25 cellular contexts compared by ENCODE assay signal in genomic region chr7:37218956-37219355, GRCh38.
DNase-seq lines count a peak whose midpoint lies in the region; ATAC-seq and TF ChIP-seq lines count a peak whose summit lies in the region.
"Had no signal": no experiment of that assay in that cellular context is flagged by ENCODE, and none has a peak within 500 bp of the region (broad histone marks: within the 10 kb centered on the region; RNA-seq: fewer than 3 reads in every experiment).

No MANE protein-coding gene starts in this region.

- H3K36me3 ChIP-seq in left lung (peaks cover 0 to 20% of the 10 kb centered on the region in 2 donors), tibial nerve (peaks cover 0 to 23% (median 0%) of the 10 kb centered on the region in 3 donors)
- H3K36me3 ChIP-seq in effector memory CD4-positive, alpha-beta T cell (ENCODE audit: control insufficient read depth, insufficient read depth, low read length) = peaks cover 24% of the 10 kb centered on the region
- H3K36me3 ChIP-seq: vagina had no signal

- no peaks in the 10 kb centered on the region for H3K9me3 Mint-ChIP-seq in activated naive CD8-positive, alpha-beta T cell (ENCODE audit: low read depth)
- H3K9me3 Mint-ChIP-seq in activated naive CD8-positive, alpha-beta T cell treated with anti-CD3 and anti-CD28 coated beads, Interleukin-2, amount 50 U/mL, for 24 hours = no peaks in the 10 kb centered on the region
- no peaks in the 10 kb centered on the region for H3K9me3 Mint-ChIP-seq in activated T-helper 2 cell treated with anti-CD3 and anti-CD28 coated beads, Interferon-gamma antibody, Interleukin-2, Interleukin-4, amounts not matched to agents 10 μg/mL and 5 μg/mL and 100 μg/mL, durations not matched to agents 14 hours and 24 hours and 36 hours

- no peak for TF ChIP-seq POLR2A in tibial nerve (IDR thresholded peaks at IDR 0.05)

- intact Hi-C loops in activated T-helper 2 cell treated with anti-CD3 and anti-CD28 coated beads, Interferon-gamma antibody, Interleukin-2, Interleukin-4, amounts not matched to agents 10 μg/mL and 5 μg/mL and 100 μg/mL, durations not matched to agents 14 hours and 24 hours and 36 hours (cut with micrococcal nuclease) = no loop called here
- intact Hi-C loops in left lung (cut with DNase I) = loop anchor here in 1 of 2 donors (10.0 kb wide), 1 partner anchor 136 kb away; no protein-coding TSS in a partner anchor

- H3K4me3 ChIP-seq in left lung = no peak overlapping the region
- no peak overlapping the region for H3K4me3 ChIP-seq in tibial nerve
- no peak overlapping the region for H3K4me3 ChIP-seq in effector memory CD4-positive, alpha-beta T cell (ENCODE audit: insufficient read depth, low read depth, low read length, poor library complexity, severe bottlenecking)
- H3K4me3 ChIP-seq: GM12878, GM23248, vagina had no signal

- peak overlapping the region in 1 of 2 donors; percentile 35 for H3K27ac ChIP-seq in left lung
- peak overlapping the region in 3 of 4 donors; percentile 4 to 74 (median 55) for H3K27ac ChIP-seq in tibial nerve
- H3K27ac ChIP-seq in effector memory CD4-positive, alpha-beta T cell (ENCODE audit: insufficient read depth, low read length, poor library complexity, severe bottlenecking) = no peak overlapping the region
- H3K27ac ChIP-seq: GM23248, RWPE1, vagina had no signal

- H3K27ac Mint-ChIP-seq in activated naive CD8-positive, alpha-beta T cell = peak overlapping the region; percentile 3
- H3K27ac Mint-ChIP-seq in activated naive CD8-positive, alpha-beta T cell treated with anti-CD3 and anti-CD28 coated beads, Interleukin-2, amount 50 U/mL, for 24 hours = no peak overlapping the region
- peak overlapping the region; percentile 48 for H3K27ac Mint-ChIP-seq in activated T-helper 2 cell treated with anti-CD3 and anti-CD28 coated beads, Interferon-gamma antibody, Interleukin-2, Interleukin-4, amounts not matched to agents 10 μg/mL and 5 μg/mL and 100 μg/mL, durations not matched to agents 14 hours and 24 hours and 36 hours

- H3K4me1 ChIP-seq in left lung (peaks cover 0 to 25% of the 10 kb centered on the region in 2 donors), tibial nerve (peaks cover 0 to 42% (median 16%) of the 10 kb centered on the region in 4 donors)
- no peaks in the 10 kb centered on the region for H3K4me1 ChIP-seq in effector memory CD4-positive, alpha-beta T cell (ENCODE audit: control insufficient read depth, insufficient read depth, low read length, poor library complexity, severe bottlenecking)
- H3K4me1 ChIP-seq: vagina had no signal

- H3K4me3 Mint-ChIP-seq in activated naive CD8-positive, alpha-beta T cell = no peak overlapping the region
- no peak overlapping the region for H3K4me3 Mint-ChIP-seq in activated naive CD8-positive, alpha-beta T cell treated with anti-CD3 and anti-CD28 coated beads, Interleukin-2, amount 50 U/mL, for 24 hours
- H3K4me3 Mint-ChIP-seq in activated T-helper 2 cell treated with anti-CD3 and anti-CD28 coated beads, Interferon-gamma antibody, Interleukin-2, Interleukin-4, amounts not matched to agents 10 μg/mL and 5 μg/mL and 100 μg/mL, durations not matched to agents 14 hours and 24 hours and 36 hours (ENCODE audit: low read depth) = no peak overlapping the region

- no peak for TF ChIP-seq CTCF in left lung (IDR thresholded peaks at IDR 0.05)
- no peak for TF ChIP-seq CTCF in tibial nerve (IDR thresholded peaks at IDR 0.05)

- no peak for ATAC-seq in activated naive CD8-positive, alpha-beta T cell treated with anti-CD3 and anti-CD28 coated beads, Interleukin-2, amount 50 U/mL, for 24 hours
- ATAC-seq in left lung (peak; percentile 49), GM19467 (IDR thresholded peaks at IDR 0.05; ENCODE audit: unreplicated experiment) (no peak)
- ATAC-seq: GM12878 had no signal

- no peak for TF ChIP-seq EP300 in tibial nerve (IDR thresholded peaks at IDR 0.05)

- peaks cover 3% of the 10 kb centered on the region for H3K36me3 Mint-ChIP-seq in activated naive CD8-positive, alpha-beta T cell
- peaks cover 43% of the 10 kb centered on the region for H3K36me3 Mint-ChIP-seq in activated naive CD8-positive, alpha-beta T cell treated with anti-CD3 and anti-CD28 coated beads, Interleukin-2, amount 50 U/mL, for 24 hours (ENCODE audit: low read depth)
- peaks cover 53% of the 10 kb centered on the region for H3K36me3 Mint-ChIP-seq in activated T-helper 2 cell treated with anti-CD3 and anti-CD28 coated beads, Interferon-gamma antibody, Interleukin-2, Interleukin-4, amounts not matched to agents 10 μg/mL and 5 μg/mL and 100 μg/mL, durations not matched to agents 14 hours and 24 hours and 36 hours (ENCODE audit: low read depth)

- H3K27me3 ChIP-seq in left lung (no peaks in the 10 kb centered on the region), tibial nerve (no peaks in the 10 kb centered on the region)
- no peaks in the 10 kb centered on the region for H3K27me3 ChIP-seq in effector memory CD4-positive, alpha-beta T cell (replicated peaks; ENCODE audit: control insufficient read depth, insufficient read depth, low read length, poor library complexity, severe bottlenecking)
- H3K27me3 ChIP-seq: vagina had no signal

- H3K4me1 Mint-ChIP-seq in activated naive CD8-positive, alpha-beta T cell (ENCODE audit: low read depth) = peaks cover 4% of the 10 kb centered on the region
- peaks cover 2% of the 10 kb centered on the region for H3K4me1 Mint-ChIP-seq in activated naive CD8-positive, alpha-beta T cell treated with anti-CD3 and anti-CD28 coated beads, Interleukin-2, amount 50 U/mL, for 24 hours
- peaks cover 17% of the 10 kb centered on the region for H3K4me1 Mint-ChIP-seq in activated T-helper 2 cell treated with anti-CD3 and anti-CD28 coated beads, Interferon-gamma antibody, Interleukin-2, Interleukin-4, amounts not matched to agents 10 μg/mL and 5 μg/mL and 100 μg/mL, durations not matched to agents 14 hours and 24 hours and 36 hours (ENCODE audit: low read depth)

- 37 to 62% methylated on average over 3 of the region's 3 CpGs for WGBS in tibial nerve, 2 donors

- DNase-seq in activated naive CD8-positive, alpha-beta T cell treated with anti-CD3 and anti-CD28 coated beads, Interleukin-2, amount 50 U/mL, for 24 hours = no peak
- DNase-seq in activated T-helper 2 cell treated with anti-CD3 and anti-CD28 coated beads, Interferon-gamma antibody, Interleukin-2, Interleukin-4, amounts not matched to agents 10 μg/mL and 5 μg/mL and 100 μg/mL, durations not matched to agents 14 hours and 24 hours and 36 hours (ENCODE audit: low spot score) = no peak
- no peak for DNase-seq in left lung
- DNase-seq in tibial nerve (ENCODE audit: low spot score in 2 of 2) = peak in 1 of 2 donors; percentile 4
- DNase-seq in effector memory CD4-positive, alpha-beta T cell = no peak
- no peak for DNase-seq in SIG-M5 treated with dmso at 0.1 percent for 504 hours (lab: John Stamatoyannopoulos, UW; ENCODE audit: unreplicated experiment)
- DNase-seq: ACHN; activated CD4-positive, alpha-beta T cell treated with anti-CD3 and anti-CD28 coated beads for 4 hours; activated CD8-positive, alpha-beta memory T cell treated with anti-CD3 and anti-CD28 coated beads, Interleukin-2, amount 50 U/mL, for 48 hours; activated gamma-delta T cell treated with Interleukin-2 at 50 U/mL for 16 hours; amygdala; C1 segment of cervical spinal cord; central memory CD4-positive, alpha-beta T cell; foreskin melanocyte; GM23248; KBM-7; midbrain; NCI-H146; NCI-H69; stimulated activated CD4-positive, alpha-beta T cell treated with anti-CD3 and anti-CD28 coated beads, Interleukin-4, amount 100 ng/mL, for 24 hours had no signal

- no peaks in the 10 kb centered on the region for H3K27me3 Mint-ChIP-seq in activated naive CD8-positive, alpha-beta T cell
- H3K27me3 Mint-ChIP-seq in activated naive CD8-positive, alpha-beta T cell treated with anti-CD3 and anti-CD28 coated beads, Interleukin-2, amount 50 U/mL, for 24 hours = no peaks in the 10 kb centered on the region
- no peaks in the 10 kb centered on the region for H3K27me3 Mint-ChIP-seq in activated T-helper 2 cell treated with anti-CD3 and anti-CD28 coated beads, Interferon-gamma antibody, Interleukin-2, Interleukin-4, amounts not matched to agents 10 μg/mL and 5 μg/mL and 100 μg/mL, durations not matched to agents 14 hours and 24 hours and 36 hours (ENCODE audit: low read depth)

- H3K9me3 ChIP-seq in left lung (no peaks in the 10 kb centered on the region), tibial nerve (no peaks in the 10 kb centered on the region)
- H3K9me3 ChIP-seq in effector memory CD4-positive, alpha-beta T cell (ENCODE audit: control insufficient read depth, low read length) = no peaks in the 10 kb centered on the region
- H3K9me3 ChIP-seq: vagina had no signal
